ENCODE assay signal across 8 cellular contexts in genomic region chr19:46529622-46530451, GRCh38.
DNase-seq lines count a peak whose midpoint lies in the region; ATAC-seq and TF ChIP-seq lines count a peak whose summit lies in the region.

No MANE protein-coding gene starts in this region.

- peak; percentile 63 to 64 for ATAC-seq in activated CD4-positive, CD25-positive, alpha-beta regulatory T cell treated with anti-CD3 and anti-CD28 coated beads, Interleukin-2, amount 50 U/mL, for 24 hours
- no peak for ATAC-seq in HG02884 (IDR thresholded peaks at IDR 0.05; ENCODE audit: unreplicated experiment)

- DNase-seq in 8988T, result peak; percentile 30
- DNase-seq in NCI-H2171 (lab: John Stamatoyannopoulos, UW), result peak; percentile 32
- peak; percentile 66 for DNase-seq in central memory CD4-positive, alpha-beta T cell
- DNase-seq in left kidney (ENCODE audit: low read depth, low spot score), result peak; percentile 79
- DNase-seq in stimulated activated CD4-positive, alpha-beta T cell treated with anti-CD3 and anti-CD28 coated beads, TNF-alpha, amount 100 ng/mL, for 4 hours (ENCODE audit: low read depth in 3 of 3), result peak; percentile 52 to 77 (median 61)

- peak; percentile 89 for TF ChIP-seq CTCF in GM12873 (IDR thresholded peaks at IDR 0.05; ENCODE audit: insufficient read depth, low read depth, low read length, missing control alignments)
